Comparison of ENCODE assay signal across 26 cellular contexts in genomic region chr20:54432966-54433365, GRCh38. TPM values are rescaled to one million over a fixed set of nuclear protein-coding genes. Genes with fewer than 3 reads are reported as not detected.
"Had no signal": no experiment of that assay in that cellular context is flagged by ENCODE, and none has a peak within 500 bp of the region (broad histone marks: within the 10 kb centered on the region; RNA-seq: fewer than 3 reads in every experiment).

No MANE protein-coding gene starts in this region.

- H3K9me3 ChIP-seq: MG63 had no signal

- DNase-seq: Kasumi-1, MG63, MM.1S, MV-4-11, NCI-H1048, NCI-H1105, NCI-H1105 treated with DMSO at 0.1 percent for 48 hours, NCI-H1417 treated with DMSO at 0.1 percent for 48 hours, NCI-H1436, NCI-H1436 treated with DMSO at 0.1 percent for 48 hours, NCI-H146, NCI-H187 treated with DMSO at 0.1 percent for 48 hours, NCI-H1930, NCI-H2081, NCI-H2081 treated with DMSO at 0.1 percent for 48 hours, NCI-H2107, NCI-H2171, NCI-H2227 treated with DMSO at 0.1 percent for 48 hours, NCI-H226, NCI-H510A, NCI-H524, NCI-H524 treated with DMSO at 0.1 percent for 48 hours had no signal

- H3K36me3 ChIP-seq: MG63 had no signal

- H3K27me3 ChIP-seq: MG63 had no signal

- H3K4me3 ChIP-seq: MG63 had no signal

RNA-seq across cellular contexts. Expression of gene DOK5, which starts 42.4 kb away (rescaled TPM):
- total RNA-seq: LHCN-M2, M059J, MCF 10A, NCI-H460 had no signal
